In the genomic region with DNA sequence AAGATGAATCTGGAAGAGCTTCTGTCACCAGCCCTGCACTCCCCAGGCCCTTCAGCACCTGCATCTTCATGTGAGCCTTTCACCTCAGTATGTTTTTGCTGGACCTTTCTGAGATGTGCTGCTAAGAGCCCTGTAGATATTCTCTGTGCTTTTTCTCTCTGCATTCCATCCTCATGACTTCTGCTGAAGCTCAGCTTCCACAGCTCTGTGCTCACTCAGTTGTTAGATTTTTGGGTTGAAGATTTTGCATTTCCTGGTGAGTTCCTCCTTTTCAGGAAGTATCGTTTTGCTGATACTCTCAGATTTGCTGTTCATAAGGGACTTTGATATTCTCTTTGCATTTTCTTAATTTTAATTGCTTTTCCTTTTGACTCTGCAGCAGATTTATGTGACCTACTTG, we compare ENCODE assay signal across 24 cellular contexts. TPM values are rescaled to one million over a fixed set of nuclear protein-coding genes. Genes with fewer than 3 reads are reported as not detected.
DNase-seq lines count a peak whose midpoint lies in the region; ATAC-seq and TF ChIP-seq lines count a peak whose summit lies in the region.
"Had no signal": no experiment of that assay in that cellular context is flagged by ENCODE, and none has a peak within 500 bp of the region (broad histone marks: within the 10 kb centered on the region; RNA-seq: fewer than 3 reads in every experiment).

No MANE protein-coding gene starts in this region.

- ATAC-seq in HG03521 (IDR thresholded peaks at IDR 0.05; ENCODE audit: unreplicated experiment) (no peak), HG03045 (IDR thresholded peaks at IDR 0.05; ENCODE audit: unreplicated experiment) (no peak)
- ATAC-seq: activated naive CD8-positive, alpha-beta T cell treated with anti-CD3 and anti-CD28 coated beads, Interleukin-2, amount 50 U/mL, for 24 hours; foreskin keratinocyte; HepG2; mucosa of descending colon; Panc1 had no signal

- no peak overlapping the region for H3K4me3 Mint-ChIP-seq in H9
- no peak overlapping the region for H3K4me3 Mint-ChIP-seq in Caco-2 (ENCODE audit: unreplicated experiment)
- H3K4me3 Mint-ChIP-seq: activated naive CD8-positive, alpha-beta T cell treated with anti-CD3 and anti-CD28 coated beads, Interleukin-2, amount 50 U/mL, for 24 hours; dendritic cell treated with granulocyte-macrophage colony-stimulating factor and Interleukin-4, amounts not matched to agents 40 ng/mL and 50 ng/mL, for 4 days; immature natural killer cell; T-helper 1 cell treated with Interleukin-12 subunit alpha and Interleukin-12 subunit beta and Interleukin-4 antibody, amounts not matched to agents 30 μg/mL and 1 μg/mL, for 36 hours had no signal

- H4K91ac ChIP-seq in H9 (ENCODE audit: insufficient read length, low read depth, low read length), result no peak overlapping the region

- H2AFZ ChIP-seq in H9 (ENCODE audit: low read length), result no peak overlapping the region

- H3K4ac ChIP-seq in H9 (ENCODE audit: low read depth, low read length) (no peak overlapping the region), mesendoderm (ENCODE audit: low read depth, low read length) (no peak overlapping the region)

- H3K9me3 ChIP-seq in H9 (ENCODE audit: control insufficient read depth, low read depth, low read length) (no peaks in the 10 kb centered on the region), Caco-2 (no peaks in the 10 kb centered on the region)
- H3K9me3 ChIP-seq: left ventricle myocardium inferior, mucosa of descending colon, prostate gland, SJCRH30 had no signal

- no peak overlapping the region for H3K9ac ChIP-seq in H9 (ENCODE audit: extremely low read depth, insufficient read length, low read length)
- no peak overlapping the region for H3K9ac ChIP-seq in mesendoderm (ENCODE audit: low read length)

- no peak overlapping the region for H3K27ac ChIP-seq in H9 (ENCODE audit: insufficient read length, low read depth, low read length)
- no peak overlapping the region for H3K27ac ChIP-seq in brain microvascular endothelial cell
- H3K27ac ChIP-seq in mesendoderm (ENCODE audit: low read depth, low read length), result no peak overlapping the region
- H3K27ac ChIP-seq: foreskin keratinocyte, left ventricle myocardium inferior, prostate gland, SJCRH30 had no signal

- POLR2A ChIA-PET in Caco-2 (lab: Charles Lee), result no interaction called here

- H2BK120ac ChIP-seq in H9 (ENCODE audit: low read depth, low read length, poor library complexity, severe bottlenecking), result no peak overlapping the region
- no peak overlapping the region for H2BK120ac ChIP-seq in mesendoderm (ENCODE audit: low read depth, low read length)

- no peaks in the 10 kb centered on the region; the same call in 1 of the 2 replicates for H3K4me1 ChIP-seq in H9 (ENCODE audit: insufficient read depth, low read length)
- H3K4me1 ChIP-seq in mesendoderm (ENCODE audit: control insufficient read depth, low read depth, low read length), result no peaks in the 10 kb centered on the region
- peaks cover 6% of the 10 kb centered on the region; the same call in 1 of the 2 replicates for H3K4me1 ChIP-seq in Caco-2
- H3K4me1 ChIP-seq: foreskin keratinocyte, left ventricle myocardium inferior, prostate gland, SJCRH30 had no signal

- peaks cover 8 to 12% of the 10 kb centered on the region in 2 experiments for H3K4me1 Mint-ChIP-seq in H9
- no peaks in the 10 kb centered on the region for H3K4me1 Mint-ChIP-seq in Caco-2 (ENCODE audit: low read depth, unreplicated experiment)
- H3K4me1 Mint-ChIP-seq: immature natural killer cell had no signal

- H3K56ac ChIP-seq in H9 (ENCODE audit: insufficient read length, low read depth, low read length) (no peak overlapping the region), mesendoderm (ENCODE audit: low read length) (no peak overlapping the region)

- H3K23ac ChIP-seq in H9 (ENCODE audit: insufficient read length, low read depth, low read length) (no peak overlapping the region), mesendoderm (ENCODE audit: low read length) (no peak overlapping the region)

- H2BK5ac ChIP-seq in H9 (ENCODE audit: insufficient read length, low read length), result no peak overlapping the region
- H2BK5ac ChIP-seq in mesendoderm (ENCODE audit: low read length), result no peak overlapping the region

- H3K36me3 ChIP-seq in brain microvascular endothelial cell (replicated peaks), result peaks cover 4% of the 10 kb centered on the region
- no peaks in the 10 kb centered on the region for H3K36me3 ChIP-seq in mesendoderm (ENCODE audit: control insufficient read depth, insufficient read depth, low read length)
- H3K36me3 ChIP-seq in Caco-2 (ENCODE audit: control insufficient read depth, insufficient read depth, low read length), result no peaks in the 10 kb centered on the region
- H3K36me3 ChIP-seq: prostate gland, SJCRH30 had no signal

- DNase-seq in AG20443 (ENCODE audit: low spot score) (peak; percentile 56), H9 (no peak), brain microvascular endothelial cell (peak; percentile 46), mesendoderm (peak; percentile 64), Caco-2 (no peak)
- DNase-seq: activated CD4-positive, alpha-beta T cell treated with anti-CD3 and anti-CD28 coated beads for 48 hours; activated CD8-positive, alpha-beta memory T cell treated with anti-CD3 and anti-CD28 coated beads, Interleukin-2, amount 50 U/mL, for 4 hours; activated effector memory CD4-positive, alpha-beta T cell treated with anti-CD3 and anti-CD28 coated beads, Interleukin-2, amount 50 U/mL, for 16 hours; activated naive CD8-positive, alpha-beta T cell treated with anti-CD3 and anti-CD28 coated beads, Interleukin-2, amount 50 U/mL, for 24 hours; foreskin keratinocyte; GOT3; immature natural killer cell; left ventricle myocardium inferior; mucosa of descending colon; NCI-H1105; NK-92 treated with Interleukin-12 subunit alpha and Interleukin-12 subunit beta, amount 100 ng/mL, for 24 hours; SJCRH30 had no signal

- H3K4me3 ChIP-seq in brain microvascular endothelial cell (ENCODE audit: low read depth, low read length) (no peak overlapping the region), mesendoderm (ENCODE audit: low read length) (no peak overlapping the region), Caco-2 (ENCODE audit: low read depth, low read length) (no peak overlapping the region)
- H3K4me3 ChIP-seq: left ventricle myocardium inferior, mucosa of descending colon, prostate gland, SJCRH30 had no signal

- no peak overlapping the region for H4K8ac ChIP-seq in H9 (replicated peaks; ENCODE audit: insufficient read length, low read depth, low read length)
- H4K8ac ChIP-seq in mesendoderm (ENCODE audit: low read depth, low read length), result no peak overlapping the region

- H3K14ac ChIP-seq in H9 (ENCODE audit: insufficient read depth, low read length), result no peak overlapping the region

- in situ Hi-C loops in brain microvascular endothelial cell (cut with HindIII; ENCODE audit: low pct_ligation_motif_present, low sequenced_read_pairs), result no loop called here

- H2AK5ac ChIP-seq in H9 (ENCODE audit: insufficient read length, low read length), result no peak overlapping the region
- no peak overlapping the region for H2AK5ac ChIP-seq in mesendoderm (ENCODE audit: low read length)

- H3K27ac Mint-ChIP-seq in H9 (peak overlapping the region in 2 of 3 experiments; percentile 27 to 54; a peak in 3 of 7 replicates), Caco-2 (ENCODE audit: unreplicated experiment) (no peak overlapping the region)
- H3K27ac Mint-ChIP-seq: activated naive CD8-positive, alpha-beta T cell treated with anti-CD3 and anti-CD28 coated beads, Interleukin-2, amount 50 U/mL, for 24 hours; dendritic cell treated with granulocyte-macrophage colony-stimulating factor and Interleukin-4, amounts not matched to agents 40 ng/mL and 50 ng/mL, for 4 days; immature natural killer cell; T-helper 1 cell treated with Interleukin-12 subunit alpha and Interleukin-12 subunit beta and Interleukin-4 antibody, amounts not matched to agents 30 μg/mL and 1 μg/mL, for 36 hours had no signal

- H3K27me3 Mint-ChIP-seq in H9 (ENCODE audit: low read depth) (no peaks in the 10 kb centered on the region), Caco-2 (ENCODE audit: insufficient read depth, unreplicated experiment) (no peaks in the 10 kb centered on the region)
- H3K27me3 Mint-ChIP-seq: activated naive CD8-positive, alpha-beta T cell treated with anti-CD3 and anti-CD28 coated beads, Interleukin-2, amount 50 U/mL, for 24 hours; dendritic cell treated with granulocyte-macrophage colony-stimulating factor and Interleukin-4, amounts not matched to agents 40 ng/mL and 50 ng/mL, for 4 days had no signal

- intact Hi-C loops in Caco-2 (cut with micrococcal nuclease; ENCODE audit: unreplicated experiment), result no loop called here

- H3K79me2 ChIP-seq in H9 (ENCODE audit: insufficient read depth, low read length), result no peaks in the 10 kb centered on the region
- no peaks in the 10 kb centered on the region for H3K79me2 ChIP-seq in mesendoderm (ENCODE audit: control insufficient read depth, insufficient read depth, low read length)

- H4K20me1 ChIP-seq in H9 (ENCODE audit: control insufficient read depth, insufficient read depth, insufficient read length), result no peaks in the 10 kb centered on the region

- H3K9me3 Mint-ChIP-seq in H9 (no peaks in the 10 kb centered on the region), Caco-2 (ENCODE audit: unreplicated experiment) (no peaks in the 10 kb centered on the region)
- H3K9me3 Mint-ChIP-seq: activated naive CD8-positive, alpha-beta T cell treated with anti-CD3 and anti-CD28 coated beads, Interleukin-2, amount 50 U/mL, for 24 hours; dendritic cell treated with granulocyte-macrophage colony-stimulating factor and Interleukin-4, amounts not matched to agents 40 ng/mL and 50 ng/mL, for 4 days; immature natural killer cell; T-helper 1 cell treated with Interleukin-12 subunit alpha and Interleukin-12 subunit beta and Interleukin-4 antibody, amounts not matched to agents 30 μg/mL and 1 μg/mL, for 36 hours had no signal

- H4K5ac ChIP-seq in H9 (ENCODE audit: insufficient read length, low read depth, low read length) (no peak overlapping the region), mesendoderm (ENCODE audit: low read length) (no peak overlapping the region)

- WGBS in H9 (ENCODE audit: extremely low coverage, insufficient read length, low lambda C conversion rate), result no CpG with 5 or more reads among the region's 1 CpG
- no CpG with 5 or more reads among the region's 1 CpG for WGBS in mesendoderm (ENCODE audit: extremely low coverage, insufficient coverage, low lambda C conversion rate)

- H3T11ph ChIP-seq in H9 (ENCODE audit: low read length), result no peak overlapping the region

- H3K79me1 ChIP-seq in H9 (ENCODE audit: insufficient read depth, low read depth, low read length, poor library complexity, severe bottlenecking) (no peaks in the 10 kb centered on the region), mesendoderm (ENCODE audit: low read length) (no peaks in the 10 kb centered on the region)

- H3K36me3 Mint-ChIP-seq in H9 (ENCODE audit: insufficient read depth in 1 of 3, low read depth in 3 of 3) (peaks cover 0 to 27% (median 22%) of the 10 kb centered on the region in 3 experiments; a peak in 5 of 7 replicates), Caco-2 (ENCODE audit: insufficient read depth, unreplicated experiment) (peaks cover 25% of the 10 kb centered on the region)

- BruUV-seq in Caco-2 (replicated peaks; lab: Mats Ljungman, UMichigan), result no TSS peak

- no peak overlapping the region for H2BK12ac ChIP-seq in H9 (ENCODE audit: insufficient read length, low read depth, low read length)

- CTCF ChIA-PET in Caco-2 (lab: Charles Lee), result no interaction called here

- no peak overlapping the region for H3K4me2 ChIP-seq in H9 (ENCODE audit: insufficient read depth, insufficient read length, low read length)
- H3K4me2 ChIP-seq in mesendoderm (ENCODE audit: low read length), result no peak overlapping the region

- H2BK15ac ChIP-seq in H9 (ENCODE audit: low read depth, low read length) (no peak overlapping the region), mesendoderm (replicated peaks; ENCODE audit: low read depth) (no peak overlapping the region)

- H3K23me2 ChIP-seq in H9 (ENCODE audit: insufficient read length, low read depth, low read length, poor library complexity, severe bottlenecking), result no peaks in the 10 kb centered on the region

- TF ChIP-seq CTCF in H9 (conservative IDR thresholded peaks at IDR 0.05) (no peak), brain microvascular endothelial cell (IDR thresholded peaks at IDR 0.05; ENCODE audit: low read depth, low read length, missing control alignments) (no peak), Caco-2 (IDR thresholded peaks at IDR 0.05; ENCODE audit: insufficient read depth in 1 of 2, low read depth in 1 of 2, low read length in 1 of 2, severe bottlenecking in 1 of 2, unreplicated experiment in 1 of 2) (no peak)

- H2BK20ac ChIP-seq in H9 (ENCODE audit: low read depth, low read length, poor library complexity, severe bottlenecking), result no peak overlapping the region

- H3K27me3 ChIP-seq in H9 (ENCODE audit: insufficient read depth, low read length) (no peaks in the 10 kb centered on the region), brain microvascular endothelial cell (replicated peaks) (no peaks in the 10 kb centered on the region), mesendoderm (ENCODE audit: insufficient read depth, low read length, poor library complexity) (no peaks in the 10 kb centered on the region), Caco-2 (replicated peaks; ENCODE audit: control insufficient read depth, insufficient read depth, low read length) (no peaks in the 10 kb centered on the region)
- H3K27me3 ChIP-seq: foreskin keratinocyte, SJCRH30 had no signal

- H3K18ac ChIP-seq in H9 (ENCODE audit: insufficient read length, low read depth, low read length) (no peak overlapping the region), mesendoderm (ENCODE audit: low read length) (no peak overlapping the region)

RNA-seq across cellular contexts. Expression of a gene that starts 18.3 kb away (rescaled TPM):
- total RNA-seq in H9 (2021), result 33.3 and 37.6 TPM in 2 replicates
- 12.4 TPM for polyA plus RNA-seq in mesendoderm (2013, experiment 1 of 2)
- 12.6 TPM for polyA plus RNA-seq in mesendoderm (2013, experiment 2 of 2)
- total RNA-seq in Caco-2 (2022), result 10.5 and 12.9 TPM in 2 replicates

RNA-seq across cellular contexts. Expression of a gene that starts 25.2 kb away (rescaled TPM):
- 71.2 and 76.4 TPM in 2 replicates for total RNA-seq in H9 (2021)
- polyA plus RNA-seq in mesendoderm (2013, experiment 1 of 2), result 13.5 TPM
- 13.1 TPM for polyA plus RNA-seq in mesendoderm (2013, experiment 2 of 2)
- total RNA-seq in Caco-2 (2022), result 57.6 and 62.3 TPM in 2 replicates

Comparison
In these comparisons a context has a peak if more than half of its experiments do, and no peak if none do; other contexts are left out.
1. DNase-seq: peak in AG20443 (single experiment), brain microvascular endothelial cell (single experiment) and mesendoderm (single experiment); none in H9 (single experiment) and Caco-2 (0 of 2).